Comparison of ENCODE assay signal across 10 cellular contexts in genomic region chr4:128310266-128310697, GRCh38. TPM values are rescaled to one million over a fixed set of nuclear protein-coding genes. Genes with fewer than 3 reads are reported as not detected.
DNase-seq lines count a peak whose midpoint lies in the region; ATAC-seq and TF ChIP-seq lines count a peak whose summit lies in the region.
"Had no signal": no experiment of that assay in that cellular context is flagged by ENCODE, and none has a peak within 500 bp of the region (broad histone marks: within the 10 kb centered on the region; RNA-seq: fewer than 3 reads in every experiment).

No MANE protein-coding gene starts in this region.

- H3K36me3 ChIP-seq in H7 (replicated peaks; ENCODE audit: control insufficient read depth, insufficient read depth, low read length) = no peaks in the 10 kb centered on the region
- no peaks in the 10 kb centered on the region for H3K36me3 ChIP-seq in Panc1 (ENCODE audit: control insufficient read depth, insufficient read depth, low read length)
- H3K36me3 ChIP-seq in trophoblast cell (ENCODE audit: control insufficient read depth in 1 of 2, insufficient read depth in 2 of 2, low read length in 2 of 2) = no peaks in the 10 kb centered on the region

- peaks cover 5% of the 10 kb centered on the region for H3K79me1 ChIP-seq in trophoblast cell (ENCODE audit: low read length)

- H3K27ac ChIP-seq in Panc1 (ENCODE audit: low read length) = no peak overlapping the region
- H3K27ac ChIP-seq in trophoblast cell (ENCODE audit: low read depth, low read length) = no peak overlapping the region

- H3K27me3 ChIP-seq in H7 (ENCODE audit: control insufficient read depth, insufficient read depth, low read length) = no peaks in the 10 kb centered on the region
- H3K27me3 ChIP-seq in Panc1 (ENCODE audit: control insufficient read depth, insufficient read depth, low read length) = no peaks in the 10 kb centered on the region
- H3K27me3 ChIP-seq in trophoblast cell (ENCODE audit: insufficient read depth, low read length) = no peaks in the 10 kb centered on the region

- no peak overlapping the region for H4K8ac ChIP-seq in trophoblast cell (ENCODE audit: low read depth, low read length)

- no peak overlapping the region for H2AFZ ChIP-seq in trophoblast cell (ENCODE audit: insufficient read depth, low read length, poor library complexity)

- no peak overlapping the region for H3K9ac ChIP-seq in trophoblast cell (ENCODE audit: low read length)

- no CpG with 5 or more reads among the region's 6 CpGs for WGBS in trophoblast cell (ENCODE audit: extremely low coverage, insufficient coverage, insufficient read length)

- H4K12ac ChIP-seq in trophoblast cell (ENCODE audit: low read depth, low read length) = no peak overlapping the region

- POLR2A ChIA-PET in Panc1 (lab: Charles Lee) = interaction anchor here (0.5 kb wide), 1 partner anchor 199 kb away, joined by 3 read pairs; no protein-coding TSS in a partner anchor

- CTCF ChIA-PET in Panc1 (lab: Charles Lee) = no interaction called here

- peak overlapping the region; percentile 32 for H2BK12ac ChIP-seq in trophoblast cell (ENCODE audit: low read length)

- H4K91ac ChIP-seq in trophoblast cell (ENCODE audit: low read depth, low read length) = no peak overlapping the region

- no peak overlapping the region for H3K23ac ChIP-seq in trophoblast cell (ENCODE audit: low read length)

- peak overlapping the region; percentile 53 for H2BK120ac ChIP-seq in trophoblast cell (ENCODE audit: insufficient read depth, low read length, poor library complexity)

- in situ Hi-C loops in Panc1 (cut with HindIII; ENCODE audit: low pct_unique_long_range_greater_than_20kb, low sequenced_read_pairs) = no loop called here

- H2AK5ac ChIP-seq in trophoblast cell (ENCODE audit: low read length) = peak overlapping the region; percentile 35

- no peak overlapping the region for H3K4me2 ChIP-seq in trophoblast cell (ENCODE audit: low read length)

- peak; percentile 22 for DNase-seq in H7
- no peak for DNase-seq in Panc1 (ENCODE audit: low read depth, low spot score)
- peak; percentile 6 for DNase-seq in fibroblast of pulmonary artery (ENCODE audit: low read depth)
- no peak for DNase-seq in trophoblast cell
- no peak for DNase-seq in activated naive CD4-positive, alpha-beta T cell treated with anti-CD3 and anti-CD28 coated beads, Interleukin-2, amount 50 U/mL, for 16 hours
- DNase-seq in GM20000 (ENCODE audit: low spot score) = no peak
- DNase-seq: activated CD8-positive, alpha-beta memory T cell treated with anti-CD3 and anti-CD28 coated beads, Interleukin-2, amount 10 ng/mL, durations not matched to agents 7 days and 5 days had no signal

- no peak overlapping the region for H3K14ac ChIP-seq in trophoblast cell (ENCODE audit: low read length)

- no peak overlapping the region for H3K4me3 ChIP-seq in H7 (ENCODE audit: insufficient read depth, low read depth, low read length)
- no peak overlapping the region for H3K4me3 ChIP-seq in Panc1 (ENCODE audit: low read depth in 2 of 2, low read length in 2 of 2)
- no peak overlapping the region for H3K4me3 ChIP-seq in fibroblast of pulmonary artery (replicated peaks; ENCODE audit: low read depth, low read length)
- no peak overlapping the region for H3K4me3 ChIP-seq in trophoblast cell (ENCODE audit: low read depth, low read length)
- H3K4me3 ChIP-seq: GM12878 had no signal

- TF ChIP-seq CTCF in Panc1 (IDR thresholded peaks at IDR 0.05) (peak; percentile 11; the same call in 1 of the 2 replicates), fibroblast of pulmonary artery (IDR thresholded peaks at IDR 0.05; ENCODE audit: low read length, missing control alignments) (peak; percentile 14), GM20000 (IDR thresholded peaks at IDR 0.05; ENCODE audit: extremely low read depth, missing control alignments) (no peak)

- H3K79me2 ChIP-seq in trophoblast cell (ENCODE audit: control insufficient read depth, insufficient read depth, low read length, poor library complexity) = no peaks in the 10 kb centered on the region

- H3K9me3 ChIP-seq in Panc1 (ENCODE audit: control insufficient read depth, insufficient read depth, low read depth, low read length) (no peaks in the 10 kb centered on the region), trophoblast cell (ENCODE audit: insufficient read depth, low read depth, low read length) (no peaks in the 10 kb centered on the region)

- H3K18ac ChIP-seq in trophoblast cell (ENCODE audit: low read length) = no peak overlapping the region

- intact Hi-C loops in Panc1 (cut with micrococcal nuclease; ENCODE audit: unreplicated experiment) = no loop called here

- H3K4me1 ChIP-seq in Panc1 (ENCODE audit: control insufficient read depth, insufficient read depth, low read length) (no peaks in the 10 kb centered on the region), trophoblast cell (ENCODE audit: control insufficient read depth in 1 of 2, insufficient read depth in 2 of 2, low read length in 2 of 2) (peaks cover 6% of the 10 kb centered on the region in 2 experiments)

- H2BK5ac ChIP-seq in trophoblast cell (ENCODE audit: low read depth, low read length, poor library complexity) = no peak overlapping the region

- no peak overlapping the region for H3K4ac ChIP-seq in trophoblast cell (ENCODE audit: low read depth, low read length)

- BruUV-seq in Panc1 (replicated peaks; lab: Mats Ljungman, UMichigan) = no TSS peak

- ATAC-seq in Panc1 (no peak; the same call in 1 of the 2 replicates), GM18873 (IDR thresholded peaks at IDR 0.05; ENCODE audit: low FRiP score, unreplicated experiment) (no peak), HG02588 (IDR thresholded peaks at IDR 0.05; ENCODE audit: unreplicated experiment) (no peak)
- ATAC-seq: activated CD8-positive, alpha-beta memory T cell treated with anti-CD3 and anti-CD28 coated beads, Interleukin-2, amount 10 ng/mL, durations not matched to agents 7 days and 5 days; GM12878 had no signal

RNA-seq across cellular contexts. Expression of gene PGRMC2, which starts 22.7 kb away (rescaled TPM):
- 9.7 and 17.5 TPM in 2 replicates for total RNA-seq in H7 (2014; rRNA removed; shearing (Covaris generic))
- 47.6 TPM for total RNA-seq in Panc1 (2021; ENCODE audit: unreplicated experiment)
- 44.4 TPM for polyA plus RNA-seq in Panc1 (2012; ENCODE audit: insufficient read length)
- polyA plus RNA-seq in trophoblast cell (2013) = 223 and 226 TPM in 2 replicates

Comparison
In these comparisons a context has a peak if more than half of its experiments do, and no peak if none do; other contexts are left out.
1. DNase-seq: peak in H7 (single experiment) and fibroblast of pulmonary artery (single experiment); none in Panc1 (single experiment), trophoblast cell (0 of 2), activated naive CD4-positive, alpha-beta T cell treated with anti-CD3 and anti-CD28 coated beads, Interleukin-2, amount 50 U/mL, for 16 hours (single experiment) and GM20000 (single experiment).